ENCODE assay signal across 1 cellular context in the genomic region with DNA sequence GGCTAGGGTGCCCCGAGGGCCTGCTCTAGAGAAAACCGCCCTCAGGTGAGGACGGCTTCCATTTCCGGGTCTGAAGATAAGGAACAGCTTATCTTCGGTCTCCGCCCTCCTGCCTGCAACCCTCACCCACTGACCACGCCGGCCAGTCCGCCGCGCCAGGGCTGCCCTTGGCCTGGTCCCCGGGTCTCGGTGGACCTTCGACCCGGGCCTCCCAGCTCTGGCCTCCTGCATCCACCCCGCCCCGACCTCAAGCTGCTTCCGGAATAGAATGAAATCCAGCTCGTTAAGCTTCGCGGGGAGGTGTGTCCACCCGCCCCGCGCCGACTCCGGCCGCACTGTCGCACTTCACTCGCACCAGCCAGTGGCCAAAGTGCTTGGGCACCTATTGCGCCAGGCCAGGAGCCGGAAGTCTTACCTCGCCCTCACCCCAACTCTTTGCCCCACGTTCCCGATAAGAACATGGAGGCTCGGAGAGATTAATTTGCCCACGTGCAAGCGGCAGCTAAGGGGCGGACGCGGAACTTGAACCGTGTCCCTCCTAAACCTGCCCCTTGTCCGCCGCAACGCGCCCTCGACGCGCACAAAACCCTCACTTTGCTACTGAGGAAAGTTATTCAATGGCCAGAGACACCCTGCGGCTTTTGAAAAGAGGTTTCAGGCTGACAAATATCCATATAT.
TF ChIP-seq lines count a peak whose summit lies in the region.

No MANE protein-coding gene starts in this region.

TF ChIP-seq in HepG2, 621 proteins besides CTCF, POLR2A, EP300 and RAD21 (continued from another document and continues in another):
- TF ChIP-seq, protein P1, sequence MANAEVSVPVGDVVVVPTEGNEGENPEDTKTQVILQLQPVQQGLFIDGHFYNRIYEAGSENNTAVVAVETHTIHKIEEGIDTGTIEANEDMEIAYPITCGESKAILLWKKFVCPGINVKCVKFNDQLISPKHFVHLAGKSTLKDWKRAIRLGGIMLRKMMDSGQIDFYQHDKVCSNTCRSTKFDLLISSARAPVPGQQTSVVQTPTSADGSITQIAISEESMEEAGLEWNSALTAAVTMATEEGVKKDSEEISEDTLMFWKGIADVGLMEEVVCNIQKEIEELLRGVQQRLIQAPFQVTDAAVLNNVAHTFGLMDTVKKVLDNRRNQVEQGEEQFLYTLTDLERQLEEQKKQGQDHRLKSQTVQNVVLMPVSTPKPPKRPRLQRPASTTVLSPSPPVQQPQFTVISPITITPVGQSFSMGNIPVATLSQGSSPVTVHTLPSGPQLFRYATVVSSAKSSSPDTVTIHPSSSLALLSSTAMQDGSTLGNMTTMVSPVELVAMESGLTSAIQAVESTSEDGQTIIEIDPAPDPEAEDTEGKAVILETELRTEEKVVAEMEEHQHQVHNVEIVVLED (CRISPR knock-in tag; IDR thresholded peaks at IDR 0.05; ENCODE audit: borderline replicate concordance) = peak; percentile 75; the same call in 1 of the 2 replicates
- TF ChIP-seq, protein P2, sequence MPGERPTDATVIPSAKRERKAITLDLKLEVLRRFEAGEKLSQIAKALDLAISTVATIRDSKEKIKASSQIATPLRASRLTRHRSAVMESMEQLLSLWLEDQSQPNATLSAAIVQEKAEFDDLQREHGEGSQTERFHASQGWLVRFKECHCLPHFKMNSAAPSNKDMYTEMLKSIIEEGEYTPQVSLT (CRISPR knock-in tag; IDR thresholded peaks at IDR 0.05; ENCODE audit: borderline replicate concordance, low read depth) = no peak
- no peak; the same call in 1 of the 2 replicates for TF ChIP-seq FIP1L1 (IDR thresholded peaks at IDR 0.05; ENCODE audit: borderline replicate concordance, insufficient read depth, low read depth, low read length)
- peak; percentile 79 for TF ChIP-seq ZBTB2 (CRISPR knock-in tag; IDR thresholded peaks at IDR 0.05; ENCODE audit: low read depth)
- TF ChIP-seq GTF2F1 (IDR thresholded peaks at IDR 0.05; ENCODE audit: low read length) = no peak
- TF ChIP-seq ZBTB49 (CRISPR knock-in tag; IDR thresholded peaks at IDR 0.05; ENCODE audit: borderline replicate concordance) = no peak
- TF ChIP-seq ATF1 (CRISPR knock-in tag; IDR thresholded peaks at IDR 0.05) = no peak
- no peak; the same call in 1 of the 2 replicates for TF ChIP-seq MXD3 (CRISPR knock-in tag; IDR thresholded peaks at IDR 0.05)
- TF ChIP-seq, protein P3, sequence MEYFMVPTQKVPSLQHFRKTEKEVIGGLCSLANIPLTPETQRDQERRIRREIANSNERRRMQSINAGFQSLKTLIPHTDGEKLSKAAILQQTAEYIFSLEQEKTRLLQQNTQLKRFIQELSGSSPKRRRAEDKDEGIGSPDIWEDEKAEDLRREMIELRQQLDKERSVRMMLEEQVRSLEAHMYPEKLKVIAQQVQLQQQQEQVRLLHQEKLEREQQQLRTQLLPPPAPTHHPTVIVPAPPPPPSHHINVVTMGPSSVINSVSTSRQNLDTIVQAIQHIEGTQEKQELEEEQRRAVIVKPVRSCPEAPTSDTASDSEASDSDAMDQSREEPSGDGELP (IDR thresholded peaks at IDR 0.05; ENCODE audit: borderline replicate concordance, low read depth) = peak; percentile 78; the same call in 1 of the 2 replicates
- TF ChIP-seq MEIS2 (CRISPR knock-in tag; IDR thresholded peaks at IDR 0.05) = peak; percentile 80; the same call in 1 of the 2 replicates
- peak; percentile 38; the same call in 1 of the 2 replicates for TF ChIP-seq TOPORS (CRISPR knock-in tag; IDR thresholded peaks at IDR 0.05)
- peak; percentile 42; the same call in 1 of the 2 replicates for TF ChIP-seq FOSL2 (CRISPR knock-in tag; IDR thresholded peaks at IDR 0.05)
- peak; percentile 53; the same call in 1 of the 2 replicates for TF ChIP-seq SOX5 (CRISPR knock-in tag; IDR thresholded peaks at IDR 0.05; ENCODE audit: borderline replicate concordance)
- TF ChIP-seq GPBP1L1 (CRISPR knock-in tag; IDR thresholded peaks at IDR 0.05) = no peak
- TF ChIP-seq MTF1 (CRISPR knock-in tag; IDR thresholded peaks at IDR 0.05) = no peak; the same call in 1 of the 2 replicates
- TF ChIP-seq ZBTB25 (CRISPR knock-in tag; IDR thresholded peaks at IDR 0.05) = peak; percentile 92
- TF ChIP-seq MEIS1 (CRISPR knock-in tag; IDR thresholded peaks at IDR 0.05; ENCODE audit: borderline replicate concordance) = peak; percentile 92
- TF ChIP-seq ZNF552 (CRISPR knock-in tag; IDR thresholded peaks at IDR 0.05; ENCODE audit: borderline replicate concordance) = peak; percentile 86
- TF ChIP-seq, protein P4, sequence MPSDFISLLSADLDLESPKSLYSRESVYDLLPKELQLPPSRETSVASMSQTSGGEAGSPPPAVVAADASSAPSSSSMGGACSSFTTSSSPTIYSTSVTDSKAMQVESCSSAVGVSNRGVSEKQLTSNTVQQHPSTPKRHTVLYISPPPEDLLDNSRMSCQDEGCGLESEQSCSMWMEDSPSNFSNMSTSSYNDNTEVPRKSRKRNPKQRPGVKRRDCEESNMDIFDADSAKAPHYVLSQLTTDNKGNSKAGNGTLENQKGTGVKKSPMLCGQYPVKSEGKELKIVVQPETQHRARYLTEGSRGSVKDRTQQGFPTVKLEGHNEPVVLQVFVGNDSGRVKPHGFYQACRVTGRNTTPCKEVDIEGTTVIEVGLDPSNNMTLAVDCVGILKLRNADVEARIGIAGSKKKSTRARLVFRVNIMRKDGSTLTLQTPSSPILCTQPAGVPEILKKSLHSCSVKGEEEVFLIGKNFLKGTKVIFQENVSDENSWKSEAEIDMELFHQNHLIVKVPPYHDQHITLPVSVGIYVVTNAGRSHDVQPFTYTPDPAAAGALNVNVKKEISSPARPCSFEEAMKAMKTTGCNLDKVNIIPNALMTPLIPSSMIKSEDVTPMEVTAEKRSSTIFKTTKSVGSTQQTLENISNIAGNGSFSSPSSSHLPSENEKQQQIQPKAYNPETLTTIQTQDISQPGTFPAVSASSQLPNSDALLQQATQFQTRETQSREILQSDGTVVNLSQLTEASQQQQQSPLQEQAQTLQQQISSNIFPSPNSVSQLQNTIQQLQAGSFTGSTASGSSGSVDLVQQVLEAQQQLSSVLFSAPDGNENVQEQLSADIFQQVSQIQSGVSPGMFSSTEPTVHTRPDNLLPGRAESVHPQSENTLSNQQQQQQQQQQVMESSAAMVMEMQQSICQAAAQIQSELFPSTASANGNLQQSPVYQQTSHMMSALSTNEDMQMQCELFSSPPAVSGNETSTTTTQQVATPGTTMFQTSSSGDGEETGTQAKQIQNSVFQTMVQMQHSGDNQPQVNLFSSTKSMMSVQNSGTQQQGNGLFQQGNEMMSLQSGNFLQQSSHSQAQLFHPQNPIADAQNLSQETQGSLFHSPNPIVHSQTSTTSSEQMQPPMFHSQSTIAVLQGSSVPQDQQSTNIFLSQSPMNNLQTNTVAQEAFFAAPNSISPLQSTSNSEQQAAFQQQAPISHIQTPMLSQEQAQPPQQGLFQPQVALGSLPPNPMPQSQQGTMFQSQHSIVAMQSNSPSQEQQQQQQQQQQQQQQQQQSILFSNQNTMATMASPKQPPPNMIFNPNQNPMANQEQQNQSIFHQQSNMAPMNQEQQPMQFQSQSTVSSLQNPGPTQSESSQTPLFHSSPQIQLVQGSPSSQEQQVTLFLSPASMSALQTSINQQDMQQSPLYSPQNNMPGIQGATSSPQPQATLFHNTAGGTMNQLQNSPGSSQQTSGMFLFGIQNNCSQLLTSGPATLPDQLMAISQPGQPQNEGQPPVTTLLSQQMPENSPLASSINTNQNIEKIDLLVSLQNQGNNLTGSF (CRISPR knock-in tag; IDR thresholded peaks at IDR 0.05) = no peak; the same call in 1 of the 2 replicates
- no peak for TF ChIP-seq FOXK2 (IDR thresholded peaks at IDR 0.05)
- peak; percentile 67 for TF ChIP-seq DPF2 (CRISPR knock-in tag; IDR thresholded peaks at IDR 0.05; ENCODE audit: borderline replicate concordance, low read depth)
- peak; percentile 77; the same call in 1 of the 2 replicates for TF ChIP-seq ZSCAN29 (CRISPR knock-in tag; conservative IDR thresholded peaks at IDR 0.05)
- no peak; the same call in 1 of the 2 replicates for TF ChIP-seq EHMT2 (IDR thresholded peaks at IDR 0.05; ENCODE audit: borderline replicate concordance, low read depth, low read length)
- TF ChIP-seq ZNF350 (CRISPR knock-in tag; IDR thresholded peaks at IDR 0.05; ENCODE audit: borderline replicate concordance, low read depth) = peak; percentile 91
- peak; percentile 89; the same call in 1 of the 2 replicates for TF ChIP-seq ZBTB20 (CRISPR knock-in tag; IDR thresholded peaks at IDR 0.05; ENCODE audit: borderline replicate concordance, low read depth)
- 0 out of 2 replicates have a peak, but pooled peaks have one; percentile 6 for TF ChIP-seq TEF (CRISPR knock-in tag; IDR thresholded peaks at IDR 0.05)
- TF ChIP-seq, protein P5, sequence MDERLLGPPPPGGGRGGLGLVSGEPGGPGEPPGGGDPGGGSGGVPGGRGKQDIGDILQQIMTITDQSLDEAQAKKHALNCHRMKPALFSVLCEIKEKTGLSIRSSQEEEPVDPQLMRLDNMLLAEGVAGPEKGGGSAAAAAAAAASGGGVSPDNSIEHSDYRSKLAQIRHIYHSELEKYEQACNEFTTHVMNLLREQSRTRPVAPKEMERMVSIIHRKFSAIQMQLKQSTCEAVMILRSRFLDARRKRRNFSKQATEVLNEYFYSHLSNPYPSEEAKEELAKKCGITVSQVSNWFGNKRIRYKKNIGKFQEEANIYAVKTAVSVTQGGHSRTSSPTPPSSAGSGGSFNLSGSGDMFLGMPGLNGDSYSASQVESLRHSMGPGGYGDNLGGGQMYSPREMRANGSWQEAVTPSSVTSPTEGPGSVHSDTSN (CRISPR knock-in tag; IDR thresholded peaks at IDR 0.05) = no peak
- no peak for TF ChIP-seq ZUFSP (CRISPR knock-in tag; IDR thresholded peaks at IDR 0.05; ENCODE audit: borderline replicate concordance)
